In genomic region chr14:96508900-96509299, GRCh38 we compare ENCODE assay signal across 17 cellular contexts. TPM values are rescaled to one million over a fixed set of nuclear protein-coding genes. Genes with fewer than 3 reads are reported as not detected.
DNase-seq lines count a peak whose midpoint lies in the region; ATAC-seq, FAIRE-seq and TF ChIP-seq lines count a peak whose summit lies in the region.
"Had no signal": no experiment of that assay in that cellular context is flagged by ENCODE, and none has a peak within 500 bp of the region (broad histone marks: within the 10 kb centered on the region; RNA-seq: fewer than 3 reads in every experiment).

No MANE protein-coding gene starts in this region.

- in situ Hi-C loops in ACHN (cut with HindIII; ENCODE audit: low pct_ligation_motif_present, low pct_unique_long_range_greater_than_20kb, low sequenced_read_pairs): no loop called here

- no peak overlapping the region for H3K27ac ChIP-seq in astrocyte (ENCODE audit: low read depth, low read length)
- H3K27ac ChIP-seq: pancreas, Peyer's patch had no signal

- H3K36me3 Mint-ChIP-seq in activated CD8-positive, alpha-beta T cell treated with anti-CD3 and anti-CD28 coated beads for 36 hours (ENCODE audit: low read depth): peaks cover 26% of the 10 kb centered on the region
- peaks cover 20% of the 10 kb centered on the region for H3K36me3 Mint-ChIP-seq in activated CD8-positive, alpha-beta T cell treated with anti-CD3 and anti-CD28 coated beads, Interleukin-2, amount 10 ng/mL, durations not matched to agents 7 days and 5 days (ENCODE audit: low read depth)
- peaks cover 2% of the 10 kb centered on the region for H3K36me3 Mint-ChIP-seq in astrocyte (ENCODE audit: low read depth, unreplicated experiment)

- TF ChIP-seq CTCF in activated CD8-positive, alpha-beta T cell treated with anti-CD3 and anti-CD28 coated beads for 36 hours (IDR thresholded peaks at IDR 0.05): no peak
- TF ChIP-seq CTCF in astrocyte (IDR thresholded peaks at IDR 0.05; ENCODE audit: insufficient read depth, low read depth, low read length): no peak

- H3K4me3 ChIP-seq in astrocyte (ENCODE audit: insufficient read depth, low read depth, low read length): no peak overlapping the region
- H3K4me3 ChIP-seq: pancreas, Peyer's patch, smooth muscle cell had no signal

- H3K4me1 Mint-ChIP-seq in activated CD8-positive, alpha-beta T cell treated with anti-CD3 and anti-CD28 coated beads for 36 hours (ENCODE audit: low read depth): peaks cover 86% of the 10 kb centered on the region
- peaks cover 63% of the 10 kb centered on the region for H3K4me1 Mint-ChIP-seq in activated CD8-positive, alpha-beta T cell treated with anti-CD3 and anti-CD28 coated beads, Interleukin-2, amount 10 ng/mL, durations not matched to agents 7 days and 5 days (ENCODE audit: low read depth)
- H3K4me1 Mint-ChIP-seq in astrocyte (ENCODE audit: low read depth, unreplicated experiment): peaks cover 15% of the 10 kb centered on the region

- H3K27ac Mint-ChIP-seq in activated CD8-positive, alpha-beta T cell treated with anti-CD3 and anti-CD28 coated beads for 36 hours: peak overlapping the region; percentile 24
- H3K27ac Mint-ChIP-seq in activated CD8-positive, alpha-beta T cell treated with anti-CD3 and anti-CD28 coated beads, Interleukin-2, amount 10 ng/mL, durations not matched to agents 7 days and 5 days: no peak overlapping the region
- H3K27ac Mint-ChIP-seq in astrocyte (ENCODE audit: unreplicated experiment): peak overlapping the region; percentile 34
- H3K27ac Mint-ChIP-seq: activated T-helper 1 cell treated with anti-CD3 and anti-CD28 coated beads, Interleukin-12 subunit alpha, Interleukin-12 subunit beta, Interleukin-2, Interleukin-4 antibody, amounts not matched to agents 30 ng/mL and 10 ng/mL and 1 ng/mL, durations not matched to agents 14 hours and 24 hours and 36 hours; T-helper 1 cell treated with Interleukin-12 subunit alpha and Interleukin-12 subunit beta and Interleukin-4 antibody, amounts not matched to agents 30 μg/mL and 1 μg/mL, for 36 hours had no signal

- H3K27me3 Mint-ChIP-seq in activated CD8-positive, alpha-beta T cell treated with anti-CD3 and anti-CD28 coated beads for 36 hours: no peaks in the 10 kb centered on the region
- H3K27me3 Mint-ChIP-seq in activated CD8-positive, alpha-beta T cell treated with anti-CD3 and anti-CD28 coated beads, Interleukin-2, amount 10 ng/mL, durations not matched to agents 7 days and 5 days (ENCODE audit: low read depth): no peaks in the 10 kb centered on the region
- H3K27me3 Mint-ChIP-seq in astrocyte (ENCODE audit: low read depth, unreplicated experiment): no peaks in the 10 kb centered on the region

- H3K36me3 ChIP-seq in astrocyte (ENCODE audit: insufficient read depth, low read length): no peaks in the 10 kb centered on the region
- H3K36me3 ChIP-seq: pancreas, Peyer's patch had no signal

- H4K20me1 ChIP-seq in astrocyte (ENCODE audit: insufficient read depth, low read length): peaks cover 96% of the 10 kb centered on the region

- H3K4me3 Mint-ChIP-seq in activated CD8-positive, alpha-beta T cell treated with anti-CD3 and anti-CD28 coated beads for 36 hours: no peak overlapping the region
- H3K4me3 Mint-ChIP-seq in activated CD8-positive, alpha-beta T cell treated with anti-CD3 and anti-CD28 coated beads, Interleukin-2, amount 10 ng/mL, durations not matched to agents 7 days and 5 days: no peak overlapping the region
- no peak overlapping the region for H3K4me3 Mint-ChIP-seq in astrocyte (ENCODE audit: unreplicated experiment)
- H3K4me3 Mint-ChIP-seq: activated T-helper 1 cell treated with anti-CD3 and anti-CD28 coated beads, Interleukin-12 subunit alpha, Interleukin-12 subunit beta, Interleukin-2, Interleukin-4 antibody, amounts not matched to agents 30 ng/mL and 10 ng/mL and 1 ng/mL, durations not matched to agents 14 hours and 24 hours and 36 hours; T-helper 1 cell treated with Interleukin-12 subunit alpha and Interleukin-12 subunit beta and Interleukin-4 antibody, amounts not matched to agents 30 μg/mL and 1 μg/mL, for 36 hours had no signal

- no peaks in the 10 kb centered on the region for H3K27me3 ChIP-seq in astrocyte (ENCODE audit: insufficient read depth, low read length)
- H3K27me3 ChIP-seq: pancreas, Peyer's patch had no signal

- ATAC-seq in activated CD8-positive, alpha-beta T cell treated with anti-CD3 and anti-CD28 coated beads for 36 hours: no peak
- ATAC-seq in activated CD8-positive, alpha-beta T cell treated with anti-CD3 and anti-CD28 coated beads, Interleukin-2, amount 10 ng/mL, durations not matched to agents 7 days and 5 days: no peak

- no peaks in the 10 kb centered on the region for H3K9me3 ChIP-seq in astrocyte (ENCODE audit: insufficient read depth, low read depth, low read length)
- H3K9me3 ChIP-seq: pancreas, Peyer's patch had no signal

- H3K4me2 ChIP-seq in astrocyte (ENCODE audit: low read length): no peak overlapping the region
- H3K4me2 ChIP-seq: smooth muscle cell had no signal

- no peak overlapping the region for H2AFZ ChIP-seq in astrocyte (ENCODE audit: low read depth, low read length)

- DNase-seq in activated CD8-positive, alpha-beta T cell treated with anti-CD3 and anti-CD28 coated beads for 36 hours: no peak
- no peak for DNase-seq in activated CD8-positive, alpha-beta T cell treated with anti-CD3 and anti-CD28 coated beads, Interleukin-2, amount 10 ng/mL, durations not matched to agents 7 days and 5 days
- DNase-seq in HT1080 (ENCODE audit: low read depth) (peak; percentile 25), astrocyte (ENCODE audit: low read depth) (no peak), myocyte (ENCODE audit: low read depth) (peak; percentile 24), ACHN (no peak), NCI-H2107 (lab: John Stamatoyannopoulos, UW) (no peak), NCI-H510A treated with DMSO at 0.1 percent for 48 hours (lab: John Stamatoyannopoulos, UW) (no peak)
- DNase-seq: 8988T; activated CD4-positive, alpha-beta T cell treated with anti-CD3 and anti-CD28 coated beads for 48 hours; NCI-H1436 treated with DMSO at 0.1 percent for 48 hours; pancreas; Peyer's patch had no signal

- intact Hi-C loops in activated CD8-positive, alpha-beta T cell treated with anti-CD3 and anti-CD28 coated beads for 36 hours (cut with micrococcal nuclease): no loop called here

- POLR2A ChIA-PET in activated CD8-positive, alpha-beta T cell treated with anti-CD3 and anti-CD28 coated beads for 36 hours (lab: Charles Lee): no interaction called here
- POLR2A ChIA-PET in activated CD8-positive, alpha-beta T cell treated with anti-CD3 and anti-CD28 coated beads, Interleukin-2, amount 10 ng/mL, durations not matched to agents 7 days and 5 days (lab: Charles Lee): interaction anchor here (1.0 kb wide), 1 partner anchor 10 kb away, joined by 4 read pairs; no protein-coding TSS in a partner anchor

- peaks cover under 1% of the 10 kb centered on the region for H3K4me1 ChIP-seq in astrocyte (ENCODE audit: insufficient read depth, low read length)

- FAIRE-seq in astrocyte (lab: Jason Lieb, UNC): no peak
- FAIRE-seq: D721Med, pancreas had no signal

- CTCF ChIA-PET in activated CD8-positive, alpha-beta T cell treated with anti-CD3 and anti-CD28 coated beads for 36 hours (lab: Charles Lee): interaction anchor here (1.7 kb wide), 1 partner anchor 408 kb away, joined by 4 read pairs; no protein-coding TSS in a partner anchor
- CTCF ChIA-PET in activated CD8-positive, alpha-beta T cell treated with anti-CD3 and anti-CD28 coated beads, Interleukin-2, amount 10 ng/mL, durations not matched to agents 7 days and 5 days (lab: Charles Lee): interaction anchor here (1.3 kb wide), 1 partner anchor 28 kb away, joined by 4 read pairs; no protein-coding TSS in a partner anchor

- H3K9me3 Mint-ChIP-seq in activated CD8-positive, alpha-beta T cell treated with anti-CD3 and anti-CD28 coated beads for 36 hours: no peaks in the 10 kb centered on the region
- H3K9me3 Mint-ChIP-seq in activated CD8-positive, alpha-beta T cell treated with anti-CD3 and anti-CD28 coated beads, Interleukin-2, amount 10 ng/mL, durations not matched to agents 7 days and 5 days (ENCODE audit: insufficient read depth): no peaks in the 10 kb centered on the region
- peaks cover 2% of the 10 kb centered on the region for H3K9me3 Mint-ChIP-seq in astrocyte (ENCODE audit: unreplicated experiment)
- H3K9me3 Mint-ChIP-seq: activated T-helper 1 cell treated with anti-CD3 and anti-CD28 coated beads, Interleukin-12 subunit alpha, Interleukin-12 subunit beta, Interleukin-2, Interleukin-4 antibody, amounts not matched to agents 30 ng/mL and 10 ng/mL and 1 ng/mL, durations not matched to agents 14 hours and 24 hours and 36 hours; T-helper 1 cell treated with Interleukin-12 subunit alpha and Interleukin-12 subunit beta and Interleukin-4 antibody, amounts not matched to agents 30 μg/mL and 1 μg/mL, for 36 hours had no signal

- H3K79me2 ChIP-seq in astrocyte (ENCODE audit: insufficient read depth, low read length): peaks cover 99% of the 10 kb centered on the region

- H3K9ac ChIP-seq in astrocyte (ENCODE audit: low read length): no peak overlapping the region

RNA-seq across cellular contexts. Expression of gene PAPOLA, which starts 6.7 kb away (rescaled TPM):
- total RNA-seq in activated CD8-positive, alpha-beta T cell treated with anti-CD3 and anti-CD28 coated beads for 36 hours: 100 to 1,000 TPM; 176 to 178 TPM
- 100 to 1,000 TPM; 163 to 166 TPM for total RNA-seq in activated CD8-positive, alpha-beta T cell treated with anti-CD3 and anti-CD28 coated beads, Interleukin-2, amount 10 ng/mL, durations not matched to agents 7 days and 5 days
- 66.2 and 104 TPM in 2 replicates for total RNA-seq in HT1080 (2014; rRNA removed; shearing (Covaris generic))
- polyA plus RNA-seq in HT1080 (2015; cell fraction: cytosol; rRNA removed): 130 and 152 TPM in 2 replicates
- 124 and 133 TPM in 2 replicates for polyA plus RNA-seq in HT1080 (2015; cell fraction: nucleus; rRNA removed)
- total RNA-seq in astrocyte (164 and 188 TPM in 2 replicates), myocyte (64.0 and 79.9 TPM in 2 replicates)
- polyA plus RNA-seq in myocyte (2012): 62.5 TPM

Comparison
In these comparisons a context has a peak if more than half of its experiments do, and no peak if none do; other contexts are left out.
1. DNase-seq: peak in HT1080 (single experiment) and myocyte (single experiment); none in activated CD8-positive, alpha-beta T cell treated with anti-CD3 and anti-CD28 coated beads for 36 hours (single experiment), activated CD8-positive, alpha-beta T cell treated with anti-CD3 and anti-CD28 coated beads, Interleukin-2, amount 10 ng/mL, durations not matched to agents 7 days and 5 days (single experiment), astrocyte (single experiment), ACHN (single experiment), NCI-H2107 (single experiment) and NCI-H510A treated with DMSO at 0.1 percent for 48 hours (single experiment).